Comparison of ENCODE assay signal across 9 cellular contexts in genomic region chr3:22103423-22103822, GRCh38.
"Had no signal": no experiment of that assay in that cellular context is flagged by ENCODE, and none has a peak within 500 bp of the region (broad histone marks: within the 10 kb centered on the region; RNA-seq: fewer than 3 reads in every experiment).

No MANE protein-coding gene starts in this region.

- H3K4me3 Mint-ChIP-seq: HFFc6 had no signal

- H3K4me1 ChIP-seq: HAP-1 had no signal

- DNase-seq: GM23248, GOT3, H7, HFFc6, IMR-90, KG1 had no signal

- H3K27ac ChIP-seq: GM23248 had no signal

- H3K4me3 ChIP-seq: GM23248, HAP-1, K562 had no signal

- H3K9me3 ChIP-seq: HAP-1 had no signal

- H3K27ac Mint-ChIP-seq: HFFc6 had no signal

- ATAC-seq: HCT116, K562 had no signal

- H3K36me3 ChIP-seq: HAP-1 had no signal
